Comparison of ENCODE assay signal across 25 cellular contexts in the genomic region with DNA sequence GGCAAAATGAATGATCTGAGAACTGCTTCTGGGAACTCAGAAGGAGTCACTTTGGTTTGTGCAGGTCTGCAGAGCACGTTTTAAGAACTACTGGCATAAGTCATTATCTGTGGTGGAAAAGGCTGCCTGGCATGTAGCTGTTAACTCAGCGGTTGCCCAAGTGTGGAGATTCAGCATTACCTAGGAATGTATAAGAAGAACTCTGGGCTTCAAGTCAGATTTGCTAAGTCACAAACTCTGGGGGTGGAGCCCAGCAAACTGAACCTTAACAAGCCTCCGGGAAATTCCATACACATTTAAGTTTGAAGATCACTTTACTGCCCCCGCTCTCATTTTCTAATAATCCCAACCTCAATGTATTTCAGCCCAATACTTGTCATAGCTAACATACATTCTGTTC. TPM values are rescaled to one million over a fixed set of nuclear protein-coding genes. Genes with fewer than 3 reads are reported as not detected.
DNase-seq lines count a peak whose midpoint lies in the region; ATAC-seq and TF ChIP-seq lines count a peak whose summit lies in the region.
"Had no signal": no experiment of that assay in that cellular context is flagged by ENCODE, and none has a peak within 500 bp of the region (broad histone marks: within the 10 kb centered on the region; RNA-seq: fewer than 3 reads in every experiment).

No MANE protein-coding gene starts in this region.

- H3K27ac Mint-ChIP-seq in chondrocyte (ENCODE audit: unreplicated experiment), result peak overlapping the region; percentile 68
- H3K27ac Mint-ChIP-seq: activated naive CD8-positive, alpha-beta T cell; activated T-cell treated with anti-CD3 and anti-CD28 coated beads, Interleukin-2, amount 50 U/mL, for 72 hours; CD4-positive, CD25-positive, alpha-beta regulatory T cell; memory B cell; natural killer cell had no signal

- H3K4me1 ChIP-seq in SK-N-SH (ENCODE audit: control insufficient read depth in 1 of 2, insufficient read depth in 2 of 2, low read depth in 1 of 2, low read length in 1 of 2) (peaks cover 0 to 3% of the 10 kb centered on the region in 2 experiments; a peak in 2 of 4 replicates), smooth muscle cell (ENCODE audit: low read depth) (peaks cover 18% of the 10 kb centered on the region), BE2C (no peaks in the 10 kb centered on the region)
- H3K4me1 ChIP-seq: SJCRH30 had no signal

- H3K9me2 ChIP-seq in SK-N-SH, result no peaks in the 10 kb centered on the region

- H3K27me3 ChIP-seq in SK-N-SH (ENCODE audit: insufficient read depth) (no peaks in the 10 kb centered on the region), kidney epithelial cell (ENCODE audit: control insufficient read depth, insufficient read depth, low read length) (no peaks in the 10 kb centered on the region), smooth muscle cell (ENCODE audit: low read depth) (no peaks in the 10 kb centered on the region), BE2C (no peaks in the 10 kb centered on the region)
- H3K27me3 ChIP-seq: SJCRH30 had no signal

- TF ChIP-seq EP300 in SK-N-SH (IDR thresholded peaks at IDR 0.05; ENCODE audit: borderline replicate concordance in 1 of 2, low read depth in 1 of 2, low read length in 1 of 2), result no peak

- POLR2A ChIA-PET in SK-N-SH (lab: Yijun Ruan, JAX), result no interaction called here

- DNase-seq in SK-N-SH (no peak), chondrocyte (ENCODE audit: low spot score) (no peak), kidney epithelial cell (ENCODE audit: low read depth) (peak; percentile 61), smooth muscle cell (lab: John Stamatoyannopoulos, UW; ENCODE audit: unreplicated experiment) (no peak), NCI-H2227 treated with DMSO at 0.1 percent for 48 hours (lab: John Stamatoyannopoulos, UW) (no peak), NCI-H2029 treated with DMSO at 0.1 percent for 48 hours (lab: John Stamatoyannopoulos, UW) (no peak), BE2C (no peak)
- DNase-seq: activated T-cell treated with anti-CD3 and anti-CD28 coated beads, Interleukin-2, amount 50 U/mL, for 72 hours; CD4-positive, CD25-positive, alpha-beta regulatory T cell; DMS53; erythroblast; islet precursor cell; natural killer cell; NCI-H1436 treated with DMSO at 0.1 percent for 48 hours; PC-3; SJCRH30; small intestine had no signal

- no peak overlapping the region for H3K4me3 Mint-ChIP-seq in chondrocyte (ENCODE audit: unreplicated experiment)
- H3K4me3 Mint-ChIP-seq: activated naive CD8-positive, alpha-beta T cell; activated T-cell treated with anti-CD3 and anti-CD28 coated beads, Interleukin-2, amount 50 U/mL, for 72 hours; CD4-positive, CD25-positive, alpha-beta regulatory T cell; memory B cell; natural killer cell had no signal

- H3K36me3 ChIP-seq in SK-N-SH (replicated peaks in 1 of 2; ENCODE audit: control insufficient read depth in 1 of 2, insufficient read depth in 2 of 2, low read length in 1 of 2) (no peaks in the 10 kb centered on the region), kidney epithelial cell (ENCODE audit: control insufficient read depth, insufficient read depth, low read length) (no peaks in the 10 kb centered on the region), smooth muscle cell (ENCODE audit: low read depth) (no peaks in the 10 kb centered on the region), BE2C (no peaks in the 10 kb centered on the region)
- H3K36me3 ChIP-seq: HAP-1, SJCRH30 had no signal

- H2AFZ ChIP-seq in SK-N-SH (ENCODE audit: low read depth) (no peak overlapping the region), smooth muscle cell (ENCODE audit: low read depth) (no peak overlapping the region)

- no peaks in the 10 kb centered on the region for H3K36me3 Mint-ChIP-seq in chondrocyte (ENCODE audit: low read depth)
- H3K36me3 Mint-ChIP-seq: activated naive CD8-positive, alpha-beta T cell; CD4-positive, CD25-positive, alpha-beta regulatory T cell; memory B cell; natural killer cell had no signal

- H3K9ac ChIP-seq in SK-N-SH (no peak overlapping the region), smooth muscle cell (ENCODE audit: low read depth) (no peak overlapping the region)

- no peak overlapping the region for H3K4me3 ChIP-seq in SK-N-SH (ENCODE audit: low read depth in 2 of 2, low read length in 1 of 2)
- no peak overlapping the region for H3K4me3 ChIP-seq in kidney epithelial cell (ENCODE audit: low read depth, low read length)
- no peak overlapping the region for H3K4me3 ChIP-seq in smooth muscle cell
- no peak overlapping the region for H3K4me3 ChIP-seq in BE2C (ENCODE audit: low read depth, low read length)
- H3K4me3 ChIP-seq: GM12878, HAP-1, SJCRH30 had no signal

- 42% methylated on average over 4 of the region's 4 CpGs for WGBS in SK-N-SH (ENCODE audit: low lambda C conversion rate)
- WGBS in smooth muscle cell (ENCODE audit: low lambda C conversion rate), result 24% methylated on average over 4 of the region's 4 CpGs

- TF ChIP-seq CTCF in SK-N-SH (IDR thresholded peaks at IDR 0.05) (no peak), chondrocyte (IDR thresholded peaks at IDR 0.05) (no peak), kidney epithelial cell (IDR thresholded peaks at IDR 0.05; ENCODE audit: insufficient read depth, low read length, poor library complexity, severe bottlenecking) (no peak), smooth muscle cell (IDR thresholded peaks at IDR 0.05; ENCODE audit: borderline replicate concordance, insufficient read depth, poor library complexity, severe bottlenecking) (no peak), BE2C (IDR thresholded peaks at IDR 0.05; ENCODE audit: low read depth, low read length) (no peak)

- H3K9me3 Mint-ChIP-seq in chondrocyte (ENCODE audit: low read depth), result no peaks in the 10 kb centered on the region
- H3K9me3 Mint-ChIP-seq: activated T-cell treated with anti-CD3 and anti-CD28 coated beads, Interleukin-2, amount 50 U/mL, for 72 hours had no signal

- H3K79me2 ChIP-seq in SK-N-SH (ENCODE audit: insufficient read depth) (no peaks in the 10 kb centered on the region), smooth muscle cell (ENCODE audit: low read depth) (no peaks in the 10 kb centered on the region)

- peaks cover 71% of the 10 kb centered on the region for H3K4me1 Mint-ChIP-seq in chondrocyte (ENCODE audit: low read depth)
- H3K4me1 Mint-ChIP-seq: CD4-positive, CD25-positive, alpha-beta regulatory T cell; memory B cell had no signal

- no peaks in the 10 kb centered on the region for H3K9me3 ChIP-seq in SK-N-SH
- H3K9me3 ChIP-seq in smooth muscle cell (replicated peaks; ENCODE audit: low read depth), result no peaks in the 10 kb centered on the region
- no peaks in the 10 kb centered on the region for H3K9me3 ChIP-seq in BE2C
- H3K9me3 ChIP-seq: HAP-1, SJCRH30 had no signal

- no peak for TF ChIP-seq RAD21 in SK-N-SH (IDR thresholded peaks at IDR 0.05; ENCODE audit: low read length)

- H3F3A ChIP-seq in SK-N-SH (replicated peaks; ENCODE audit: insufficient read depth) (no peaks in the 10 kb centered on the region), smooth muscle cell (ENCODE audit: low read depth) (no peaks in the 10 kb centered on the region)

- peak; percentile 70 for ATAC-seq in SK-N-SH treated with all-trans-retinoic acid at 6 μM for 48 hours
- ATAC-seq: activated CD4-positive, CD25-positive, alpha-beta regulatory T cell treated with anti-CD3 and anti-CD28 coated beads, Interleukin-2, amount 50 U/mL, for 24 hours; activated T-cell treated with anti-CD3 and anti-CD28 coated beads, Interleukin-2, amount 50 U/mL, for 72 hours; GM12878; natural killer cell; PC-3 had no signal

- H3K4me2 ChIP-seq in SK-N-SH (no peak overlapping the region), smooth muscle cell (peak overlapping the region; percentile 71)

- no peaks in the 10 kb centered on the region for H3K27me3 Mint-ChIP-seq in chondrocyte (ENCODE audit: low read depth)
- H3K27me3 Mint-ChIP-seq: activated naive CD8-positive, alpha-beta T cell; CD4-positive, CD25-positive, alpha-beta regulatory T cell; memory B cell had no signal

- H3K27ac ChIP-seq in SK-N-SH (ENCODE audit: low read depth in 2 of 2, low read length in 1 of 2) (no peak overlapping the region), smooth muscle cell (ENCODE audit: low read depth) (peak overlapping the region; percentile 75)
- H3K27ac ChIP-seq: 22Rv1, SJCRH30 had no signal

- CTCF ChIA-PET in SK-N-SH (lab: Yijun Ruan, JAX), result no interaction called here

- H4K20me1 ChIP-seq in SK-N-SH (ENCODE audit: insufficient read depth) (no peaks in the 10 kb centered on the region), smooth muscle cell (ENCODE audit: low read depth) (no peaks in the 10 kb centered on the region)

TF ChIP-seq in SK-N-SH treated with all-trans-retinoic acid at 6 μM for 48 hours, 23 proteins besides CTCF, POLR2A, EP300 and RAD21 (continues in another document):
- no peak for TF ChIP-seq GLIS3 (CRISPR knock-in tag; IDR thresholded peaks at IDR 0.05)

TF ChIP-seq in SK-N-SH, 30 proteins besides CTCF, POLR2A, EP300 and RAD21 (continues in another document):
- TF ChIP-seq CHD2 (IDR thresholded peaks at IDR 0.05; ENCODE audit: low read length, partially characterized antibody), result no peak
- TF ChIP-seq, protein P1, sequence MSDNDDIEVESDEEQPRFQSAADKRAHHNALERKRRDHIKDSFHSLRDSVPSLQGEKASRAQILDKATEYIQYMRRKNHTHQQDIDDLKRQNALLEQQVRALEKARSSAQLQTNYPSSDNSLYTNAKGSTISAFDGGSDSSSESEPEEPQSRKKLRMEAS (IDR thresholded peaks at IDR 0.05; ENCODE audit: low read depth), result no peak
- no peak for TF ChIP-seq MXI1 (IDR thresholded peaks at IDR 0.05; ENCODE audit: low read depth, low read length)
- no peak for TF ChIP-seq PBX3 (IDR thresholded peaks at IDR 0.05)
- no peak for TF ChIP-seq FOXJ3 (CRISPR knock-in tag; IDR thresholded peaks at IDR 0.05)
- no peak for TF ChIP-seq RXRA (IDR thresholded peaks at IDR 0.05; ENCODE audit: borderline replicate concordance, low read depth)
- TF ChIP-seq FOSL2 (IDR thresholded peaks at IDR 0.05; ENCODE audit: borderline replicate concordance, low read depth), result no peak
- TF ChIP-seq TAF1 (IDR thresholded peaks at IDR 0.05; ENCODE audit: borderline replicate concordance, low read depth, low read length), result no peak

RNA-seq across cellular contexts. Expression of gene PLXDC2, which starts 31.1 kb away (rescaled TPM):
- 2.5 and 3.0 TPM in 2 replicates for polyA plus RNA-seq in SK-N-SH (2012; rRNA removed)
- polyA plus RNA-seq in SK-N-SH (2012; cell fraction: cytosol; rRNA removed), result 1.8 and 1.9 TPM in 2 replicates
- polyA plus RNA-seq in SK-N-SH (2012; cell fraction: nucleus; rRNA removed), result 1.5 and 3.6 TPM in 2 replicates
- total RNA-seq in chondrocyte, result 84.3 to 203 TPM (median 88.5 TPM) in 3 replicates
- 7.5 and 9.1 TPM in 2 replicates for total RNA-seq in kidney epithelial cell
- 23.8 and 24.9 TPM in 2 replicates for total RNA-seq in smooth muscle cell
- 7.3 and 11.3 TPM in 2 replicates for polyA plus RNA-seq in smooth muscle cell
- 0.36 TPM for polyA plus RNA-seq in BE2C (2012; ENCODE audit: insufficient read depth, insufficient read length, low read depth)
- total RNA-seq: PC-3; T-helper 2 cell treated with Interferon-gamma antibody and Interleukin-4, amounts not matched to agents 100 ng/mL and 5 ng/mL, for 36 hours had no signal
